ENCODE assay signal across 8 cellular contexts in the genomic region with DNA sequence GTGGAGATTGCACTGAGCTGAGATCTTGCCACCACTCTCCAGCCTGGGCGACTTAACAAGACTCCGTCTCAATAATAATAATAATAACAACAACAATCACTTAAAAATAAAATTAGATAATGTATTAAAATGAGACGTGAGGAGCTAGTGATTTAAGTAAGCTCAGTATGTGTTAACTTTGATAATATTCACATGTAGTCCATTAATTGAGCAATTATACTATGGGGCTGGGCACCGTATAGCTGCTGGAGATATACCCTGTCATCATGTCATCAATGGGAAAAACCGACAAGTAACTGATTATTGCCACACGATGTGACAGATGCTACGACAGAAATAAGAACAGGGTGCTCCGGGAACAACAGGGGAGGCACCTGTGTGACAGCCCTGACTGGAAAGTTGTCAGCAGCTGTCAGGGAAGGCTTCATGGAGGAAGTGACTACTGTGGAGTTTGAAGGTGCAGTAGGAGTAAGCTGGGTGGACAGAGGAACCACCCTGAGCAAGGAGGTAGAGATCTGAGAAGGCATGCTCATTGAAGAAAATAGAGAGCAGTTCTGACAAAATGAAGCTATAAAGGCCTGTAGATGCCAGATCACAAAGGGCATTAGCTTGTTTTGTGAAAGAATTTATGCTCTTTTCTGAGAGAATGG. TPM values are rescaled to one million over a fixed set of nuclear protein-coding genes. Genes with fewer than 3 reads are reported as not detected.
DNase-seq lines count a peak whose midpoint lies in the region; ATAC-seq, FAIRE-seq and TF ChIP-seq lines count a peak whose summit lies in the region.

No MANE protein-coding gene starts in this region.

- intact Hi-C loops in OCI-LY7 (cut with micrococcal nuclease; ENCODE audit: unreplicated experiment) = loop anchor here (1.0 to 5.0 kb wide), 2 partner anchors 67 to 115 kb away; partner anchors contain the start of gene KIF14

- H3K23me2 ChIP-seq in H1 (ENCODE audit: low read depth, low read length) = peaks cover 10% of the 10 kb centered on the region

- no peak for TF ChIP-seq CTCF in DND-41 (IDR thresholded peaks at IDR 0.05; ENCODE audit: borderline replicate concordance, extremely low read depth, low read length, poor library complexity, severe bottlenecking)
- TF ChIP-seq CTCF in OCI-LY7 (conservative IDR thresholded peaks at IDR 0.05; ENCODE audit: low read length) = no peak
- no peak for TF ChIP-seq CTCF in H1 (IDR thresholded peaks at IDR 0.05; ENCODE audit: control extremely low read depth in 1 of 3, insufficient read depth in 1 of 3, low read depth in 1 of 3, low read length in 3 of 3)
- no peak for TF ChIP-seq CTCF in parathyroid adenoma (IDR thresholded peaks at IDR 0.05)

- no peak overlapping the region for H2BK20ac ChIP-seq in H1 (ENCODE audit: low read length)

- POLR2A ChIA-PET in OCI-LY7 (lab: Charles Lee) (interaction anchor here (0.7 to 2.7 kb wide), 7 partner anchors 8 to 68 kb away, joined by 3 to 19 read pairs (median 4); partner anchors contain the start of gene DDX59), H1 (lab: Charles Lee; ENCODE audit: partially characterized antibody) (interaction anchor here (0.9 to 1.7 kb wide), 5 partner anchors 10 to 69 kb away, joined by 3 to 9 read pairs (median 4); no protein-coding TSS in a partner anchor)

- H2BK12ac ChIP-seq in H1 (ENCODE audit: low read depth, low read length) = no peak overlapping the region

- H3K79me2 ChIP-seq in DND-41 (ENCODE audit: insufficient read depth, low read length) (no peaks in the 10 kb centered on the region), OCI-LY7 (ENCODE audit: insufficient read depth, low read depth, low read length) (peaks cover 33% of the 10 kb centered on the region), H1 (ENCODE audit: control insufficient read depth in 1 of 2, insufficient read depth in 2 of 2, low read length in 2 of 2) (peaks cover 9 to 32% of the 10 kb centered on the region in 2 experiments; a peak in 3 of 4 replicates), parathyroid adenoma (no peaks in the 10 kb centered on the region)

- 89% methylated on average over 8 of the region's 8 CpGs; no CpG with 5 or more reads in 1 of the 2 experiments for WGBS in H1 (ENCODE audit: extremely low coverage in 1 of 2, insufficient coverage in 1 of 2, insufficient read length in 1 of 2, insufficient replicate concordance in 2 of 2, low coverage in 1 of 2, low lambda C conversion rate in 2 of 2, missing lambda C conversion rate in 1 of 2), 2 experiments

- H3K14ac ChIP-seq in H1 (ENCODE audit: insufficient read length) = no peak overlapping the region

- no peaks in the 10 kb centered on the region for H3K9me3 ChIP-seq in DND-41 (ENCODE audit: insufficient read depth, low read length, severe bottlenecking)
- no peaks in the 10 kb centered on the region for H3K9me3 ChIP-seq in OCI-LY7 (ENCODE audit: low read length)
- H3K9me3 ChIP-seq in H1 (ENCODE audit: insufficient read depth in 2 of 2, low read depth in 1 of 2, low read length in 1 of 2) = no peaks in the 10 kb centered on the region
- H3K9me3 ChIP-seq in parathyroid adenoma (ENCODE audit: control insufficient read depth, low read length) = no peaks in the 10 kb centered on the region

- peak overlapping the region in 1 of 2 experiments; percentile 90; a peak in 1 of 4 replicates for H3K4me3 ChIP-seq in DND-41 (ENCODE audit: low read depth in 1 of 2, low read length in 2 of 2)
- H3K4me3 ChIP-seq in OCI-LY7 (ENCODE audit: low read depth, low read length, poor library complexity, severe bottlenecking) = peak overlapping the region; percentile 97
- H3K4me3 ChIP-seq in H1 (ENCODE audit: extremely low read depth in 1 of 4, insufficient read depth in 2 of 4, low read depth in 3 of 4, low read length in 4 of 4) = peak overlapping the region in 2 of 4 experiments; percentile 83 to 97; a peak in 2 of 8 replicates
- H3K4me3 ChIP-seq in parathyroid adenoma (ENCODE audit: low read depth, low read length) = peak overlapping the region; percentile 73

- no peak for FAIRE-seq in H1 (lab: Jason Lieb, UNC)

- H3K4me2 ChIP-seq in DND-41 (ENCODE audit: insufficient read depth, low read length) (peak overlapping the region; percentile 83), OCI-LY7 (ENCODE audit: low read length) (peak overlapping the region; percentile 89), H1 (ENCODE audit: insufficient read depth in 1 of 2, low read depth in 2 of 2, low read length in 2 of 2) (peak overlapping the region; percentile 79 to 86), parathyroid adenoma (ENCODE audit: low read length) (peak overlapping the region; percentile 72)

- no peak overlapping the region for H4K5ac ChIP-seq in H1 (ENCODE audit: insufficient read length, low read depth, low read length)

- H2BK15ac ChIP-seq in H1 (ENCODE audit: low read length) = no peak overlapping the region

- no peak overlapping the region for H4K91ac ChIP-seq in H1 (replicated peaks; ENCODE audit: insufficient read length, low read length)

- H3K9ac ChIP-seq in DND-41 (ENCODE audit: low read depth, low read length) = peak overlapping the region; percentile 55; the same call in 1 of the 2 replicates
- no peak overlapping the region for H3K9ac ChIP-seq in H1 (replicated peaks in 1 of 4; ENCODE audit: extremely low read depth in 1 of 4, low read depth in 3 of 4, low read length in 3 of 4)
- no peak overlapping the region for H3K9ac ChIP-seq in parathyroid adenoma

- no peaks in the 10 kb centered on the region; the same call in 1 of the 2 replicates for H3K79me1 ChIP-seq in H1 (ENCODE audit: low read depth, low read length)

- H3K56ac ChIP-seq in H1 (replicated peaks; ENCODE audit: insufficient read length, low read depth, low read length) = no peak overlapping the region

- no peaks in the 10 kb centered on the region for H4K20me1 ChIP-seq in DND-41 (ENCODE audit: insufficient read depth, low read length)
- peaks cover 11% of the 10 kb centered on the region; the same call in 1 of the 2 replicates for H4K20me1 ChIP-seq in OCI-LY7 (ENCODE audit: insufficient read depth, low read length)
- H4K20me1 ChIP-seq in H1 (replicated peaks in 1 of 2; ENCODE audit: control insufficient read depth in 1 of 2, insufficient read depth in 2 of 2, low read length in 2 of 2) = peaks cover 0 to 6% of the 10 kb centered on the region in 2 experiments

- H3K4ac ChIP-seq in H1 (replicated peaks; ENCODE audit: insufficient read length, low read depth, low read length) = no peak overlapping the region

- no TSS peak for BruUV-seq in OCI-LY7 (replicated peaks; lab: Mats Ljungman, UMichigan)

- no peak for TF ChIP-seq RAD21 in H1 (IDR thresholded peaks at IDR 0.05 in 1 of 2, conservative IDR thresholded peaks at IDR 0.05 in 1 of 2; ENCODE audit: low read depth in 2 of 2, low read length in 2 of 2)

- ATAC-seq in DND-41 (ENCODE audit: insufficient read depth, low read depth) (no peak), GM21786 (IDR thresholded peaks at IDR 0.05; ENCODE audit: unreplicated experiment) (no peak), HG03469 (IDR thresholded peaks at IDR 0.05; ENCODE audit: unreplicated experiment) (no peak)

- H3K27me3 ChIP-seq in DND-41 (ENCODE audit: insufficient read depth, low read length, poor library complexity) (peaks cover 19% of the 10 kb centered on the region), H1 (replicated peaks in 1 of 4; ENCODE audit: control insufficient read depth in 3 of 4, extremely low read depth in 1 of 4, insufficient read depth in 3 of 4, low read length in 3 of 4) (peaks cover 0 to 3% (median 1%) of the 10 kb centered on the region in 4 experiments; a peak in 3 of 7 replicates), parathyroid adenoma (ENCODE audit: control insufficient read depth, insufficient read depth, low read length) (no peaks in the 10 kb centered on the region)

- H2BK120ac ChIP-seq in H1 (replicated peaks; ENCODE audit: low read depth, low read length) = no peak overlapping the region

- H3K36me3 ChIP-seq in DND-41 (ENCODE audit: insufficient read depth, low read length) = no peaks in the 10 kb centered on the region
- no peaks in the 10 kb centered on the region for H3K36me3 ChIP-seq in OCI-LY7 (ENCODE audit: insufficient read depth, low read length)
- no peaks in the 10 kb centered on the region for H3K36me3 ChIP-seq in H1 (ENCODE audit: control insufficient read depth in 2 of 4, insufficient read depth in 4 of 4, low read length in 3 of 4)
- H3K36me3 ChIP-seq in parathyroid adenoma (ENCODE audit: control insufficient read depth, insufficient read depth, low read length) = no peaks in the 10 kb centered on the region

- H2AFZ ChIP-seq in DND-41 (ENCODE audit: low read depth, low read length) (peak overlapping the region; percentile 89), OCI-LY7 (ENCODE audit: low read length) (peak overlapping the region; percentile 99), H1 (ENCODE audit: low read length) (peak overlapping the region; percentile 96; the same call in 1 of the 2 replicates), parathyroid adenoma (peak overlapping the region; percentile 82)

- H3K18ac ChIP-seq in H1 (ENCODE audit: extremely low read depth, low read length) = no peak overlapping the region

- no peak for TF ChIP-seq POLR2A in H1 (IDR thresholded peaks at IDR 0.05; ENCODE audit: control extremely low read depth in 1 of 2, low read depth in 2 of 2, low read length in 2 of 2)

- no peak overlapping the region for H4K8ac ChIP-seq in H1 (ENCODE audit: extremely low read depth, insufficient read depth, low read length)

- peaks cover 29% of the 10 kb centered on the region for H3K4me1 ChIP-seq in DND-41 (ENCODE audit: insufficient read depth, low read length)
- H3K4me1 ChIP-seq in OCI-LY7 (ENCODE audit: insufficient read depth, low read length, poor library complexity, severe bottlenecking) = peaks cover 22% of the 10 kb centered on the region
- H3K4me1 ChIP-seq in H1 (replicated peaks in 1 of 4; ENCODE audit: control insufficient read depth in 3 of 4, insufficient read depth in 4 of 4, low read length in 3 of 4) = peaks cover 0 to 12% (median 7%) of the 10 kb centered on the region in 4 experiments; a peak in 4 of 7 replicates
- no peaks in the 10 kb centered on the region for H3K4me1 ChIP-seq in parathyroid adenoma

- H3K27ac ChIP-seq in DND-41 (ENCODE audit: low read length) (no peak overlapping the region), OCI-LY7 (ENCODE audit: low read depth, low read length, poor library complexity, severe bottlenecking) (no peak overlapping the region), H1 (ENCODE audit: low read depth, low read length) (no peak overlapping the region), parathyroid adenoma (peak overlapping the region; percentile 93)

- TF ChIP-seq EP300 in H1 (IDR thresholded peaks at IDR 0.05; ENCODE audit: borderline replicate concordance in 1 of 2, low read depth in 2 of 2, low read length in 2 of 2) = no peak

- CTCF ChIA-PET in OCI-LY7 (lab: Charles Lee; ENCODE audit: unreplicated experiment) (interaction anchor here (0.5 to 1.5 kb wide), 2 partner anchors 10 to 28 kb away, joined by 3 read pairs; no protein-coding TSS in a partner anchor), H1 (lab: Charles Lee; ENCODE audit: partially characterized antibody) (interaction anchor here (0.8 to 3.1 kb wide), 10 partner anchors 9 to 234 kb away, joined by 3 to 15 read pairs (median 3); partner anchors contain the start of gene DDX59)

- no peak overlapping the region for H2BK5ac ChIP-seq in H1 (ENCODE audit: low read depth, low read length)

- H2AK5ac ChIP-seq in H1 (ENCODE audit: low read depth, low read length) = no peak overlapping the region

- no peak overlapping the region for H3K23ac ChIP-seq in H1 (ENCODE audit: insufficient read length)

- DNase-seq in DND-41 = no peak
- peak; percentile 12 for DNase-seq in OCI-LY7 (ENCODE audit: low spot score)
- DNase-seq in H1 (ENCODE audit: low read depth in 1 of 2, low spot score in 2 of 2) = no peak
- DNase-seq in NCI-H1417 (lab: John Stamatoyannopoulos, UW) = no peak
- no peak for DNase-seq in activated effector memory CD4-positive, alpha-beta T cell treated with Interleukin-2 at 50 U/mL for 16 hours

- no peaks in the 10 kb centered on the region for H3K9me2 ChIP-seq in OCI-LY7 (ENCODE audit: insufficient read depth, low read length)

RNA-seq across cellular contexts. Expression of gene CAMSAP2, which starts 0.9 kb away (rescaled TPM):
- 9.2 and 10.0 TPM in 2 replicates for total RNA-seq in OCI-LY7 (2014; rRNA removed; shearing (Covaris generic))
- total RNA-seq in OCI-LY7 (2022) = 12.2 and 14.9 TPM in 2 replicates
- 27.6 and 28.9 TPM in 2 replicates for total RNA-seq in H1 (2021; fragmentation: NEBNext Ultra II Directional; extraction: Animal tissue kit (Norgen Biotek cat#: 25700))
- polyA plus RNA-seq in H1 (2011; rRNA removed) = 2.2 and 4.2 TPM in 2 replicates
- polyA plus RNA-seq in H1 (2011; cell fraction: cytosol; rRNA removed) = 5.2 TPM
- 4.4 TPM for polyA plus RNA-seq in H1 (2011; cell fraction: nucleus; rRNA removed)
- polyA plus RNA-seq in H1 (2012, experiment 1 of 2) = 7.7 to 16.4 TPM (median 11.0 TPM) in 4 replicates
- polyA plus RNA-seq in H1 (2012, experiment 2 of 2) = 0.70 TPM
- polyA plus RNA-seq in H1 (2013, experiment 1 of 2) = 11.8 TPM
- 10.6 TPM for polyA plus RNA-seq in H1 (2013, experiment 2 of 2)
- polyA minus RNA-seq in H1 (2011; rRNA and poly(A)+ RNA removed) = 20.5 and 27.1 TPM in 2 replicates
- 12.3 TPM for polyA minus RNA-seq in H1 (2011; cell fraction: cytosol; rRNA and poly(A)+ RNA removed)
- 30.8 TPM for polyA minus RNA-seq in H1 (2011; cell fraction: nucleus; rRNA and poly(A)+ RNA removed)
